ENCODE assay signal across 21 cellular contexts in genomic region chr1:6909857-6910256, GRCh38.
DNase-seq lines count a peak whose midpoint lies in the region; ATAC-seq, FAIRE-seq and TF ChIP-seq lines count a peak whose summit lies in the region.
"Had no signal": no experiment of that assay in that cellular context is flagged by ENCODE, and none has a peak within 500 bp of the region (broad histone marks: within the 10 kb centered on the region; RNA-seq: fewer than 3 reads in every experiment).

No MANE protein-coding gene starts in this region.

- H3K4me3 Mint-ChIP-seq in progenitor cell of endocrine pancreas (ENCODE audit: low read depth) = no peak overlapping the region
- H3K4me3 Mint-ChIP-seq in activated T-cell treated with anti-CD3 and anti-CD28 coated beads, Interleukin-2, amount 50 U/mL, for 4 hours = no peak overlapping the region
- H3K4me3 Mint-ChIP-seq: CD4-positive, CD25-positive, alpha-beta regulatory T cell; GM23338; H9 had no signal

- intact Hi-C loops in HepG2 (cut with micrococcal nuclease; ENCODE audit: unreplicated experiment) = no loop called here

- H3K4me3 ChIP-seq in HepG2 (replicated peaks in 1 of 3; ENCODE audit: insufficient read depth in 1 of 3, low read depth in 2 of 3, low read length in 3 of 3) = no peak overlapping the region
- H3K4me3 ChIP-seq: GM23338 had no signal

- TF ChIP-seq CTCF in C4-2B (conservative IDR thresholded peaks at IDR 0.05) (no peak), HepG2 (CRISPR knock-in tag; IDR thresholded peaks at IDR 0.05) (no peak), progenitor cell of endocrine pancreas (IDR thresholded peaks at IDR 0.05; ENCODE audit: unreplicated experiment) (no peak)

- H3K9ac ChIP-seq in HepG2 (ENCODE audit: insufficient read depth, low read depth, low read length) = no peak overlapping the region

- no peaks in the 10 kb centered on the region for H3K36me3 ChIP-seq in HepG2 (replicated peaks in 1 of 2; ENCODE audit: control insufficient read depth in 1 of 2, insufficient read depth in 2 of 2, low read length in 2 of 2)

- peak; percentile 11 for DNase-seq in NCI-H69 (lab: John Stamatoyannopoulos, UW)
- DNase-seq in HepG2 (ENCODE audit: low spot score) = peak; percentile 83
- DNase-seq in progenitor cell of endocrine pancreas (ENCODE audit: low spot score, unreplicated experiment) = no peak
- no peak for DNase-seq in iPS-NIHi7 (ENCODE audit: extremely low spot score)
- DNase-seq in activated T-cell treated with anti-CD3 and anti-CD28 coated beads, Interleukin-2, amount 50 U/mL, for 4 hours = no peak
- DNase-seq: CD4-positive, CD25-positive, alpha-beta regulatory T cell; NCI-H1092; NCI-H1436; NCI-H1930; NCI-H2107; NCI-H524 treated with DMSO at 0.1 percent for 48 hours; NCI-H82; SHP77 had no signal

- H3K4me2 ChIP-seq in HepG2 (ENCODE audit: low read depth, low read length) = peak overlapping the region; percentile 30
- H3K4me2 ChIP-seq: GM23338 had no signal

- BruUV-seq in HepG2 (replicated peaks; lab: Mats Ljungman, UMichigan) = no TSS peak

- peaks cover 0 to 35% of the 10 kb centered on the region in 2 experiments; a peak in 3 of 5 replicates for H3K27me3 ChIP-seq in HepG2 (ENCODE audit: control insufficient read depth in 1 of 2, insufficient read depth in 2 of 2, low read length in 2 of 2)

- peak in 1 of 2 experiments; percentile 59; a peak in 1 of 4 replicates for TF ChIP-seq EP300 in HepG2 (IDR thresholded peaks at IDR 0.05; ENCODE audit: low read depth in 2 of 2, low read length in 2 of 2)
- TF ChIP-seq EP300 in HepG2 (CRISPR knock-in tag; IDR thresholded peaks at IDR 0.05; ENCODE audit: borderline replicate concordance) = no peak

- peaks cover 39% of the 10 kb centered on the region for H3K4me1 ChIP-seq in HepG2 (ENCODE audit: insufficient read depth, low read length)

- no peak for TF ChIP-seq POLR2A in HepG2 (IDR thresholded peaks at IDR 0.05; ENCODE audit: insufficient read depth in 1 of 2, low read depth in 2 of 2, low read length in 2 of 2)

- CTCF ChIA-PET in HepG2 (lab: Yijun Ruan, JAX; ENCODE audit: low intra/inter-chr PET ratio, low total read pairs) = no interaction called here

- peaks cover 4% of the 10 kb centered on the region for H3K9me3 Mint-ChIP-seq in progenitor cell of endocrine pancreas (ENCODE audit: low read depth)
- H3K9me3 Mint-ChIP-seq in activated T-cell treated with anti-CD3 and anti-CD28 coated beads, Interleukin-2, amount 50 U/mL, for 4 hours = peaks cover 3% of the 10 kb centered on the region

- H3K79me2 ChIP-seq in HepG2 (ENCODE audit: insufficient read depth, low read length) = no peaks in the 10 kb centered on the region

- H3K9me3 ChIP-seq in HepG2 (ENCODE audit: low read length) = no peaks in the 10 kb centered on the region

- FAIRE-seq in HepG2 (lab: Jason Lieb, UNC) = peak; percentile 89
- FAIRE-seq: D721Med, G401.6 had no signal

- H3K27ac ChIP-seq in C4-2B (peak overlapping the region; percentile 86), HepG2 (ENCODE audit: extremely low read length, insufficient read depth, low read length) (peak overlapping the region; percentile 9)
- H3K27ac ChIP-seq: RWPE1 had no signal

- in situ Hi-C loops in HepG2 (cut with HindIII; ENCODE audit: extremely low pct_ligation_motif_present, low pct_unique_long_range_greater_than_20kb) = no loop called here

- no peak for TF ChIP-seq RAD21 in HepG2 (CRISPR knock-in tag; IDR thresholded peaks at IDR 0.05)

- POLR2A ChIA-PET in HepG2 (lab: Yijun Ruan, JAX) = no interaction called here

- WGBS in HepG2 (ENCODE audit: low lambda C conversion rate) = no CpG with 5 or more reads among the region's 1 CpG

- H3K27ac Mint-ChIP-seq in progenitor cell of endocrine pancreas = peak overlapping the region; percentile 24
- H3K27ac Mint-ChIP-seq: GM23338, H9 had no signal

- peaks cover 24% of the 10 kb centered on the region for H3K4me1 Mint-ChIP-seq in progenitor cell of endocrine pancreas (ENCODE audit: low read depth)
- H3K4me1 Mint-ChIP-seq in activated T-cell treated with anti-CD3 and anti-CD28 coated beads, Interleukin-2, amount 50 U/mL, for 4 hours (ENCODE audit: low read depth) = peaks cover 2% of the 10 kb centered on the region

- peaks cover 3% of the 10 kb centered on the region for H3K36me3 Mint-ChIP-seq in progenitor cell of endocrine pancreas (ENCODE audit: insufficient read depth)
- H3K36me3 Mint-ChIP-seq in activated T-cell treated with anti-CD3 and anti-CD28 coated beads, Interleukin-2, amount 50 U/mL, for 4 hours (ENCODE audit: insufficient read depth) = no peaks in the 10 kb centered on the region

- no peaks in the 10 kb centered on the region for H4K20me1 ChIP-seq in HepG2 (ENCODE audit: insufficient read depth, low read length)

- no peak overlapping the region for H2AFZ ChIP-seq in HepG2 (ENCODE audit: low read length)
- H2AFZ ChIP-seq: GM23338 had no signal

- ATAC-seq in HepG2 (peak; percentile 75), GM18907 (IDR thresholded peaks at IDR 0.05; ENCODE audit: unreplicated experiment) (no peak)
- no peak for ATAC-seq in activated T-cell treated with anti-CD3 and anti-CD28 coated beads, Interleukin-2, amount 50 U/mL, for 4 hours
- ATAC-seq: GM23338, Panc1 had no signal

- no peaks in the 10 kb centered on the region for H3K27me3 Mint-ChIP-seq in progenitor cell of endocrine pancreas
- H3K27me3 Mint-ChIP-seq in activated T-cell treated with anti-CD3 and anti-CD28 coated beads, Interleukin-2, amount 50 U/mL, for 4 hours (ENCODE audit: low read depth) = peaks cover 21% of the 10 kb centered on the region

TF ChIP-seq in HepG2, 621 proteins besides CTCF, POLR2A, EP300 and RAD21 (continues in another document):
- TF ChIP-seq NR2F1 (CRISPR knock-in tag; IDR thresholded peaks at IDR 0.05) (no peak), SNAPC4 (CRISPR knock-in tag; IDR thresholded peaks at IDR 0.05) (no peak), ELF4 (CRISPR knock-in tag; IDR thresholded peaks at IDR 0.05; ENCODE audit: borderline replicate concordance) (no peak), ZMYM4 (CRISPR knock-in tag; IDR thresholded peaks at IDR 0.05) (0 out of 2 replicates have a peak, but pooled peaks have one; percentile 47), CEBPZ (IDR thresholded peaks at IDR 0.05; ENCODE audit: low read length) (no peak), MLLT10 (CRISPR knock-in tag; IDR thresholded peaks at IDR 0.05) (no peak), ZNF780A (CRISPR knock-in tag; IDR thresholded peaks at IDR 0.05) (no peak), HMG20B (CRISPR knock-in tag; conservative IDR thresholded peaks at IDR 0.05) (peak; percentile 79), KAT8 (CRISPR knock-in tag; IDR thresholded peaks at IDR 0.05) (0 out of 2 replicates have a peak, but pooled peaks have one; percentile 51), KMT2A (CRISPR knock-in tag; IDR thresholded peaks at IDR 0.05) (no peak)

Comparison
In these comparisons a context has a peak if more than half of its experiments do, and no peak if none do; other contexts are left out.
1. DNase-seq: peak in NCI-H69 (single experiment) and HepG2 (single experiment); none in progenitor cell of endocrine pancreas (single experiment), iPS-NIHi7 (single experiment) and activated T-cell treated with anti-CD3 and anti-CD28 coated beads, Interleukin-2, amount 50 U/mL, for 4 hours (single experiment).